In the genomic region with DNA sequence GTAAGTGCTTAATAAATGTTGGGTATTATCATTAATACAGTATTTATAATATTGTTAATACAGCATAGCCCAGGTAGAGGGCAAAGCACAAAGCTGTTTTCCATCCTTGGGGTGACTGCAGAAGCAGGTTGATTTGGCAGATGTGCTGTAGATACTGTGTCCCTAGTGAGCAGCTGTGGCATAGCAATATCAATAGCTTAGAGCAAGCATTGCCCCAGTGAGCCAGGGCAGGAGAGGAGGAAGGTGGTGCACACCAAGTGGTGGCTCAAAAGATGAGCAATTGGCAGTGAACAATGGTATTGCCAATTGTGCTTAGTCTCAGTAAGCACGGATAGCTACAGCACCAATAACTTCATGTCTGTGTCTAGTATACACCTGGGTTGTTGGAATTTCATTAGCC, we compare ENCODE assay signal across 11 cellular contexts. TPM values are rescaled to one million over a fixed set of nuclear protein-coding genes. Genes with fewer than 3 reads are reported as not detected.
DNase-seq lines count a peak whose midpoint lies in the region; ATAC-seq, FAIRE-seq and TF ChIP-seq lines count a peak whose summit lies in the region.
"Not testable (repeated sequence)": the region's sequence is repeated elsewhere in the genome, so short reads cannot be mapped to it uniquely, and the experiment has no call there.
"Had no signal": no experiment of that assay in that cellular context is flagged by ENCODE, and none has a peak within 500 bp of the region (broad histone marks: within the 10 kb centered on the region; RNA-seq: fewer than 3 reads in every experiment).

No MANE protein-coding gene starts in this region.

- not testable (repeated sequence) for H2AFZ ChIP-seq in PC-3 (ENCODE audit: low read length)

- not testable (repeated sequence) for H3K4me3 ChIP-seq in A549; PC-3 (ENCODE audit: low read length)

- DNase-seq in A549 (ENCODE audit: low read depth in 1 of 2, low spot score in 1 of 2); GM18507 (ENCODE audit: extremely low spot score, insufficient read length, low read depth); PC-3; activated CD4-positive, alpha-beta T cell treated with anti-CD3 and anti-CD28 coated beads for 36 hours; effector memory CD8-positive, alpha-beta T cell; memory B cell (ENCODE audit: low spot score in 2 of 2); stimulated activated naive B cell treated with anti-CD40 and anti-IgM and Interleukin-4, amounts not matched to agents 10 μg/mL and 1 μg/mL and 100 μg/mL, for 72 hours: not testable (repeated sequence)

- CTCF ChIA-PET in A549 (lab: Yijun Ruan, JAX); PC-3 (lab: Charles Lee); activated CD4-positive, alpha-beta T cell treated with anti-CD3 and anti-CD28 coated beads for 36 hours (lab: Charles Lee): not testable (repeated sequence)

- not testable (repeated sequence) for H3K79me2 ChIP-seq in PC-3 (ENCODE audit: low read length)

- not testable (repeated sequence) for H3K4me1 Mint-ChIP-seq in activated CD4-positive, alpha-beta T cell treated with anti-CD3 and anti-CD28 coated beads for 36 hours; effector memory CD8-positive, alpha-beta T cell (ENCODE audit: low read depth in 2 of 2); memory B cell; stimulated activated naive B cell treated with anti-CD40 and anti-IgM and Interleukin-4, amounts not matched to agents 10 μg/mL and 1 μg/mL and 100 μg/mL, for 72 hours

- H3K9me2 ChIP-seq in PC-3 (replicated peaks; ENCODE audit: low read length): not testable (repeated sequence)

- not testable (repeated sequence) for H3F3A ChIP-seq in PC-3 (ENCODE audit: low read length, unreplicated experiment)

- not testable (repeated sequence) for H4K20me1 ChIP-seq in PC-3 (ENCODE audit: low read length)

- not testable (repeated sequence) for TF ChIP-seq EP300 in A549 (IDR thresholded peaks at IDR 0.05)

- WGBS in A549 (ENCODE audit: missing lambda C conversion rate): 6% methylated on average over 1 of the region's 1 CpG

- H3K9ac ChIP-seq in PC-3 (ENCODE audit: low read length): not testable (repeated sequence)

- TF ChIP-seq RAD21 in A549 (conservative IDR thresholded peaks at IDR 0.05 in 1 of 2, IDR thresholded peaks at IDR 0.05 in 1 of 2): not testable (repeated sequence)

- H3K36me3 Mint-ChIP-seq in activated CD4-positive, alpha-beta T cell treated with anti-CD3 and anti-CD28 coated beads for 36 hours (ENCODE audit: low read depth); effector memory CD8-positive, alpha-beta T cell (ENCODE audit: insufficient read depth); memory B cell; stimulated activated naive B cell treated with anti-CD40 and anti-IgM and Interleukin-4, amounts not matched to agents 10 μg/mL and 1 μg/mL and 100 μg/mL, for 72 hours: not testable (repeated sequence)

- not testable (repeated sequence) for H3K9me3 ChIP-seq in A549; PC-3 (ENCODE audit: low read length)

- not testable (repeated sequence) for TF ChIP-seq POLR2A in A549 (IDR thresholded peaks at IDR 0.05; ENCODE audit: low read length)

- TF ChIP-seq CTCF in A549 (IDR thresholded peaks at IDR 0.05); PC-3 (conservative IDR thresholded peaks at IDR 0.05; ENCODE audit: low read depth, low read length): not testable (repeated sequence)

- not testable (repeated sequence) for BruUV-seq in PC-3 (replicated peaks; lab: Mats Ljungman, UMichigan)

- ATAC-seq in A549 (peak; percentile 92 to 93), HG02938 (IDR thresholded peaks at IDR 0.05; ENCODE audit: unreplicated experiment) (peak; percentile 56), PC-3 (peak; percentile 67), memory B cell (ENCODE audit: low read depth) (peak; percentile 97)
- peak; percentile 74 for ATAC-seq in activated CD4-positive, alpha-beta T cell treated with anti-CD3 and anti-CD28 coated beads for 36 hours
- ATAC-seq in effector memory CD8-positive, alpha-beta T cell (replicated peaks): peak; percentile 83
- ATAC-seq in stimulated activated naive B cell treated with anti-CD40 and anti-IgM and Interleukin-4, amounts not matched to agents 10 μg/mL and 1 μg/mL and 100 μg/mL, for 72 hours (replicated peaks): peak; percentile 61 to 67

- not testable (repeated sequence) for H3K4me1 ChIP-seq in A549; PC-3 (ENCODE audit: insufficient read depth, low read length)

- POLR2A ChIA-PET in A549 (lab: Yijun Ruan, JAX); PC-3 (lab: Charles Lee; ENCODE audit: unreplicated experiment); activated CD4-positive, alpha-beta T cell treated with anti-CD3 and anti-CD28 coated beads for 36 hours (lab: Charles Lee): not testable (repeated sequence)

- not testable (repeated sequence) for H3K4me3 Mint-ChIP-seq in activated CD4-positive, alpha-beta T cell treated with anti-CD3 and anti-CD28 coated beads for 36 hours; effector memory CD8-positive, alpha-beta T cell; memory B cell; stimulated activated naive B cell treated with anti-CD40 and anti-IgM and Interleukin-4, amounts not matched to agents 10 μg/mL and 1 μg/mL and 100 μg/mL, for 72 hours

- FAIRE-seq in A549 (lab: Jason Lieb, UNC): not testable (repeated sequence)
- peak; percentile 62 for FAIRE-seq in GM18507 (lab: Jason Lieb, UNC)

- H3K27ac Mint-ChIP-seq in activated CD4-positive, alpha-beta T cell treated with anti-CD3 and anti-CD28 coated beads for 36 hours; effector memory CD8-positive, alpha-beta T cell; memory B cell; stimulated activated naive B cell treated with anti-CD40 and anti-IgM and Interleukin-4, amounts not matched to agents 10 μg/mL and 1 μg/mL and 100 μg/mL, for 72 hours: not testable (repeated sequence)

- H3K9me3 Mint-ChIP-seq in activated CD4-positive, alpha-beta T cell treated with anti-CD3 and anti-CD28 coated beads for 36 hours (ENCODE audit: low read depth); effector memory CD8-positive, alpha-beta T cell; memory B cell; stimulated activated naive B cell treated with anti-CD40 and anti-IgM and Interleukin-4, amounts not matched to agents 10 μg/mL and 1 μg/mL and 100 μg/mL, for 72 hours: not testable (repeated sequence)

- H3K27me3 Mint-ChIP-seq in activated CD4-positive, alpha-beta T cell treated with anti-CD3 and anti-CD28 coated beads for 36 hours: peaks cover 22% of the 10 kb centered on the region
- peaks cover 27 to 37% of the 10 kb centered on the region in 2 donors for H3K27me3 Mint-ChIP-seq in effector memory CD8-positive, alpha-beta T cell
- peaks cover 22% of the 10 kb centered on the region for H3K27me3 Mint-ChIP-seq in memory B cell
- peaks cover 12 to 25% of the 10 kb centered on the region in 2 donors for H3K27me3 Mint-ChIP-seq in stimulated activated naive B cell treated with anti-CD40 and anti-IgM and Interleukin-4, amounts not matched to agents 10 μg/mL and 1 μg/mL and 100 μg/mL, for 72 hours

- intact Hi-C loops in PC-3 (cut with micrococcal nuclease); activated CD4-positive, alpha-beta T cell treated with anti-CD3 and anti-CD28 coated beads for 36 hours (cut with DNase I, micrococcal nuclease): not testable (repeated sequence)

- not testable (repeated sequence) for H3K4me2 ChIP-seq in A549; PC-3 (ENCODE audit: low read length)

- peaks cover 22% of the 10 kb centered on the region for H3K27me3 ChIP-seq in PC-3 (ENCODE audit: low read length)

- not testable (repeated sequence) for H3K36me3 ChIP-seq in PC-3 (ENCODE audit: low read depth, low read length)

- not testable (repeated sequence) for H3K27ac ChIP-seq in A549; PC-3 (ENCODE audit: low read length)

RNA-seq across cellular contexts. Expression of a gene that starts 5.8 kb away (rescaled TPM):
- polyA plus RNA-seq in A549 (2011; rRNA removed) (71.4 and 111 TPM in 2 replicates), A549 (2017; fragmentation: RNase III; extraction: RNeasy Plus Mini Kit Qiagen cat#74134 plus additional on column Dnase treatment) (28.8 to 31.7 TPM (median 29.3 TPM) in 3 replicates)
- 28.8 and 32.7 TPM in 2 replicates for polyA plus RNA-seq in A549 (2012; cell fraction: cytosol; rRNA removed)
- 101 and 102 TPM in 2 replicates for polyA plus RNA-seq in A549 (2012; cell fraction: nucleus; rRNA removed)
- polyA minus RNA-seq in A549 (2011; rRNA and poly(A)+ RNA removed): 56.4 and 65.7 TPM in 2 replicates
- total RNA-seq in PC-3 (2014; rRNA removed): 40.9 and 62.6 TPM in 2 replicates
- total RNA-seq in activated CD4-positive, alpha-beta T cell treated with anti-CD3 and anti-CD28 coated beads for 36 hours: 10 to 100 TPM; 35.4 to 52.4 TPM

RNA-seq across cellular contexts. Expression of a gene that starts 25.1 kb away (rescaled TPM):
- polyA plus RNA-seq in A549 (2011; rRNA removed): not detected in 2 replicates
- not detected in 2 replicates for polyA plus RNA-seq in A549 (2012; cell fraction: cytosol; rRNA removed)
- not detected in 2 replicates for polyA plus RNA-seq in A549 (2012; cell fraction: nucleus; rRNA removed)
- polyA plus RNA-seq in A549 (2017; fragmentation: RNase III; extraction: RNeasy Plus Mini Kit Qiagen cat#74134 plus additional on column Dnase treatment): not detected in 3 replicates
- polyA minus RNA-seq in A549 (2011; rRNA and poly(A)+ RNA removed): not detected in 2 replicates
- total RNA-seq in PC-3 (2014; rRNA removed): not detected in 2 replicates
- total RNA-seq in activated CD4-positive, alpha-beta T cell treated with anti-CD3 and anti-CD28 coated beads for 36 hours: not detected
- total RNA-seq: M059J, SJCRH30 had no signal
- polyA plus RNA-seq: BJ had no signal
